In the genomic region with DNA sequence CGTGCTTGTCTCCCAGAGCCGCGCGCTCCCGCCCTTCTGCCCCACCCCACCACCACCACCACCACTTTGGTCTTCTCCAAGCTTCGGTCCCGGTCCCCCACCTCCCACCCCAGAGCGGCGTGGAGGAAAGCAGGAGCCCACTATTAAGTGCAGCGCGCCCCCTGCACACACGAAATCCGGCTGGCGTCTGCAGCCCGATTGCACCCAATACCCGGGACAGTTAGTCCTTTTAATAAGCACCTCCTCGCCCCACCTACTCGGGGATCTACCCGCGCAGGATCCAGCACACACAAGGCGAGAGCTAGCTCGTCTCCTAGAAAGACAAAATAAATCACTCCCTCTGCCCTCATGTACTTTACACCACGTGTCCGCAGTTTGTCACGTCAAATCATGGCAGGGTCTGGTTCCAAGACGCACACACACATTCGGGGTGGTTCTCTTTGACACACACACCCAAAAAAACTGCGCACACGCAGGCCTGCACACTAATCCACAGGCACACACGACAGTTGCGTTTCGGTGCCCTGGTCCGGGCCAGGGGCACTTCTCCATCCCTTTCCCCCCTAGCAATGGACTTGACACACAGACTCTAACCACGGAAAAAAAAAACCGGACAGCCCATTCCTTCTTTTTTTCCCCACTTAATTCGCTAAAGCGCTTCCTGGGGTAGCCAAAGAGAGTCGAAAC, we compare ENCODE assay signal across 8 cellular contexts. TPM values are rescaled to one million over a fixed set of nuclear protein-coding genes. Genes with fewer than 3 reads are reported as not detected.
A peak's percentile ranks its signal among the peaks of the same experiment; 100 is the strongest.
DNase-seq lines count a peak whose midpoint lies in the region; ATAC-seq and TF ChIP-seq lines count a peak whose summit lies in the region.

No MANE protein-coding gene starts in this region.

- TF ChIP-seq EP300 in suprapubic skin (IDR thresholded peaks at IDR 0.05) = no peak

- H3K9me3 ChIP-seq in muscle layer of duodenum (ENCODE audit: control insufficient read depth in 1 of 2, low read length in 2 of 2) (no peaks in the 10 kb centered on the region), suprapubic skin (no peaks in the 10 kb centered on the region)

- TF ChIP-seq CTCF in suprapubic skin (IDR thresholded peaks at IDR 0.05) = no peak

- TF ChIP-seq POLR2A in suprapubic skin (IDR thresholded peaks at IDR 0.05) = no peak

- H3K27ac ChIP-seq in muscle layer of duodenum (ENCODE audit: low read length) = peak overlapping the region; percentile 29
- no peak overlapping the region for H3K27ac ChIP-seq in suprapubic skin

- H3K4me3 ChIP-seq in muscle layer of duodenum (ENCODE audit: low read depth in 1 of 2, low read length in 2 of 2) = peak overlapping the region; percentile 79 to 86
- peak overlapping the region; percentile 77 for H3K4me3 ChIP-seq in suprapubic skin

- ATAC-seq in HG03342 (IDR thresholded peaks at IDR 0.05; ENCODE audit: unreplicated experiment) = peak; percentile 52

- H3K36me3 ChIP-seq in muscle layer of duodenum (ENCODE audit: control insufficient read depth in 1 of 2, insufficient read depth in 2 of 2, low read length in 2 of 2) (no peaks in the 10 kb centered on the region), suprapubic skin (no peaks in the 10 kb centered on the region)

- H3K27me3 ChIP-seq in muscle layer of duodenum (ENCODE audit: low read depth, low read length) (peaks cover 16% of the 10 kb centered on the region), suprapubic skin (peaks cover 65% of the 10 kb centered on the region)

- H3K4me1 ChIP-seq in muscle layer of duodenum (ENCODE audit: control insufficient read depth in 1 of 2, insufficient read depth in 2 of 2, low read length in 2 of 2) (peaks cover 0 to 40% of the 10 kb centered on the region in 2 donors), suprapubic skin (peaks cover 53% of the 10 kb centered on the region)

- DNase-seq in SIG-M5 treated with dmso at 0.1 percent for 504 hours (lab: John Stamatoyannopoulos, UW; ENCODE audit: unreplicated experiment) (peak; percentile 59), SIG-M5 (lab: John Stamatoyannopoulos, UW) (no peak), ecto neural progenitor cell (ENCODE audit: low spot score) (peak; percentile 58), suprapubic skin (ENCODE audit: low spot score in 2 of 2) (peak in 1 of 2 donors; percentile 80), NCI-H2107 (lab: John Stamatoyannopoulos, UW) (no peak)
- DNase-seq in activated CD4-positive, CD25-positive, alpha-beta regulatory T cell treated with anti-CD3 and anti-CD28 coated beads, Interleukin-2, amount 50 U/mL, for 72 hours = peak; percentile 51

- under 1% methylated on average over 34 of the region's 38 CpGs for whole genome bisulfite sequencing in suprapubic skin

RNA-seq across cellular contexts. Expression of a gene that starts 1.6 kb away (rescaled TPM):
- 1 to 10 TPM; 1.2 to 5.5 (median 3.2) TPM for total RNA-seq in suprapubic skin

Comparison
In these comparisons a context has a peak if more than half of its experiments do, and no peak if none do; other contexts are left out.
1. DNase-seq: peak in SIG-M5 treated with dmso at 0.1 percent for 504 hours (single experiment), activated CD4-positive, CD25-positive, alpha-beta regulatory T cell treated with anti-CD3 and anti-CD28 coated beads, Interleukin-2, amount 50 U/mL, for 72 hours (single experiment) and ecto neural progenitor cell (single experiment); none in SIG-M5 (single experiment) and NCI-H2107 (single experiment).